ENCODE assay signal across 12 cellular contexts in genomic region chr3:179036626-179037300, GRCh38. TPM values are rescaled to one million over a fixed set of nuclear protein-coding genes. Genes with fewer than 3 reads are reported as not detected.
DNase-seq lines count a peak whose midpoint lies in the region; ATAC-seq and TF ChIP-seq lines count a peak whose summit lies in the region.
"Had no signal": no experiment of that assay in that cellular context is flagged by ENCODE, and none has a peak within 500 bp of the region (broad histone marks: within the 10 kb centered on the region; RNA-seq: fewer than 3 reads in every experiment).

No MANE protein-coding gene starts in this region.

- peak overlapping the region; percentile 80; the same call in 1 of the 2 replicates for H3K9ac ChIP-seq in BLaER1

- H3K27me3 Mint-ChIP-seq in nephron progenitor cell (ENCODE audit: low read depth, poor library complexity) (no peaks in the 10 kb centered on the region), type B pancreatic cell (no peaks in the 10 kb centered on the region)

- TF ChIP-seq CTCF in nephron progenitor cell (IDR thresholded peaks at IDR 0.05): no peak
- no peak for TF ChIP-seq CTCF in type B pancreatic cell (conservative IDR thresholded peaks at IDR 0.05)

- H3K4me3 Mint-ChIP-seq in nephron progenitor cell: no peak overlapping the region
- no peak overlapping the region for H3K4me3 Mint-ChIP-seq in type B pancreatic cell
- H3K4me3 Mint-ChIP-seq: HFFc6 had no signal

- peaks cover 44% of the 10 kb centered on the region for H3K4me1 ChIP-seq in BLaER1

- ATAC-seq in GM18867 (IDR thresholded peaks at IDR 0.05; ENCODE audit: unreplicated experiment): no peak

- H3K4me3 ChIP-seq in BLaER1: peak overlapping the region; percentile 61
- H3K4me3 ChIP-seq: ovary had no signal

- peak overlapping the region; percentile 93 for H3K27ac ChIP-seq in BLaER1
- H3K27ac ChIP-seq: ovary had no signal

- H3K9me3 ChIP-seq in BLaER1: peaks cover 79% of the 10 kb centered on the region
- H3K9me3 ChIP-seq: ovary had no signal

- H3K4me1 Mint-ChIP-seq in nephron progenitor cell (no peaks in the 10 kb centered on the region), type B pancreatic cell (ENCODE audit: unreplicated experiment) (no peaks in the 10 kb centered on the region)

- H3K36me3 Mint-ChIP-seq in nephron progenitor cell (ENCODE audit: low read depth): peaks cover 39% of the 10 kb centered on the region
- H3K36me3 Mint-ChIP-seq in type B pancreatic cell: peaks cover 22% of the 10 kb centered on the region

- no peaks in the 10 kb centered on the region for H3K27me3 ChIP-seq in BLaER1
- H3K27me3 ChIP-seq: ovary had no signal

- H3K9me3 Mint-ChIP-seq in nephron progenitor cell (peaks cover 41% of the 10 kb centered on the region), type B pancreatic cell (peaks cover 4% of the 10 kb centered on the region)

- H3K4me2 ChIP-seq in BLaER1: peak overlapping the region; percentile 95

- H3K36me3 ChIP-seq in BLaER1: peaks cover 46% of the 10 kb centered on the region
- H3K36me3 ChIP-seq: ovary had no signal

- H3K27ac Mint-ChIP-seq in nephron progenitor cell: peak overlapping the region; percentile 17
- no peak overlapping the region for H3K27ac Mint-ChIP-seq in type B pancreatic cell
- H3K27ac Mint-ChIP-seq: HFFc6 had no signal

- DNase-seq in ELR (ENCODE audit: low read depth): peak; percentile 34
- peak; percentile 66 for DNase-seq in amniotic epithelial cell (ENCODE audit: low read depth)
- DNase-seq in nephron progenitor cell: no peak
- no peak for DNase-seq in T-helper 9 cell
- DNase-seq in type B pancreatic cell (ENCODE audit: extremely low spot score, unreplicated experiment): no peak
- DNase-seq: GDM1, NCI-H1694, NCI-H524 treated with DMSO at 0.1 percent for 48 hours, ovary had no signal

- H4K20me1 ChIP-seq in BLaER1: no peaks in the 10 kb centered on the region

RNA-seq across cellular contexts. Expression of gene ZMAT3, which starts 34.8 kb away (rescaled TPM):
- 25.7 and 40.1 TPM in 2 replicates for total RNA-seq in type B pancreatic cell (ENCODE audit: low replicate concordance)

Comparison
In these comparisons a context has a peak if more than half of its experiments do, and no peak if none do; other contexts are left out.
1. DNase-seq: peak in ELR (single experiment) and amniotic epithelial cell (single experiment); none in nephron progenitor cell (single experiment), T-helper 9 cell (single experiment) and type B pancreatic cell (single experiment).